26 cellular contexts compared by ENCODE assay signal in the genomic region with DNA sequence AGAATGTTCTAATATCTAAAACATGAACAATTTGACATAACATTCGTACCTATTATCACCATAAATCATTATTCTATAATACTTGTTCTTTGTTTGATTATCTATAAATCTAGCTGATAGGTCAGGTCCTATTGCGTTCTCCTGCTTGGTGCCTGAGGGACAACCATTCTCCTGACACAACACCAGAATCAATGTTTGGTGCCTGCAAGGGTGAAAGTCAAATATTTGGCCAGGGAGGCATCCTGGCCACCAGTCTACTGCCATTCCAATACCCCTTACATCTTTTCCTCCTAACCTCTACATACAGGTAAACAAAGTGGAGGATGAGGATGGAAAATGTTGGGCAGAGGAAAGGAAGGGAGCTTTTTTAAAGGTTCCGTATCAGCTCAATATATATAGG.
"Had no signal": no experiment of that assay in that cellular context is flagged by ENCODE, and none has a peak within 500 bp of the region (broad histone marks: within the 10 kb centered on the region; RNA-seq: fewer than 3 reads in every experiment).

No MANE protein-coding gene starts in this region.

- FAIRE-seq: colon, endothelial cell of umbilical vein, frontal cortex, kidney had no signal

- H3K4me3 ChIP-seq: coronary artery, dorsolateral prefrontal cortex, esophagus muscularis mucosa, gastroesophageal sphincter, heart left ventricle, hepatocyte, left lung, lower lobe of right lung, mucosa of descending colon had no signal

- H3K4me1 ChIP-seq: left lung had no signal

- H3K27ac ChIP-seq: coronary artery, dorsolateral prefrontal cortex, esophagus muscularis mucosa, foreskin keratinocyte, gastroesophageal sphincter, heart left ventricle, hepatocyte, left lung, lower lobe of right lung had no signal

- DNase-seq: dermis blood vessel endothelial cell; dorsolateral prefrontal cortex; effector CD4-positive, alpha-beta T cell; effector memory CD4-positive, alpha-beta T cell; foreskin keratinocyte; heart left ventricle; hypothalamus; immature natural killer cell; islet precursor cell; kidney; kidney glomerular epithelial cell; left colon; left lung; left ventricle myocardium superior; lower lobe of right lung; mesenchymal stem cell; mucosa of descending colon; naive B cell had no signal

- H3K4me3 Mint-ChIP-seq: immature natural killer cell, mesothelial cell of epicardium, naive B cell had no signal

- ATAC-seq: foreskin keratinocyte, gastroesophageal sphincter, heart left ventricle, left colon, left lung, left ventricle myocardium superior, lower lobe of right lung, mucosa of descending colon had no signal

- H3K27me3 ChIP-seq: dorsolateral prefrontal cortex, esophagus muscularis mucosa, foreskin keratinocyte, gastroesophageal sphincter, heart left ventricle, hepatocyte, left lung had no signal

- H3K4me2 ChIP-seq: hepatocyte had no signal

- H2AFZ ChIP-seq: hepatocyte had no signal

- H3K9me3 ChIP-seq: esophagus muscularis mucosa, gastroesophageal sphincter, heart left ventricle, left lung, lower lobe of right lung, mucosa of descending colon had no signal

- H3K27ac Mint-ChIP-seq: immature natural killer cell, mesothelial cell of epicardium, naive B cell had no signal

- H3K27me3 Mint-ChIP-seq: naive B cell had no signal

- H3K9me3 Mint-ChIP-seq: naive B cell had no signal
